In genomic region chr1:41743361-41743760, GRCh38 we compare ENCODE assay signal across 14 cellular contexts.
DNase-seq lines count a peak whose midpoint lies in the region; ATAC-seq, FAIRE-seq and TF ChIP-seq lines count a peak whose summit lies in the region.
"Had no signal": no experiment of that assay in that cellular context is flagged by ENCODE, and none has a peak within 500 bp of the region (broad histone marks: within the 10 kb centered on the region; RNA-seq: fewer than 3 reads in every experiment).

No MANE protein-coding gene starts in this region.

- peaks cover 87% of the 10 kb centered on the region for H3K4me1 Mint-ChIP-seq in activated naive CD4-positive, alpha-beta T cell treated with anti-CD3 and anti-CD28 coated beads, Interleukin-2, amount 50 U/mL, for 24 hours

- peak; percentile 14 for ATAC-seq in stimulated activated naive CD8-positive, alpha-beta T cell treated with anti-CD3 and anti-CD28 coated beads, Interleukin-15, Interleukin-2, amounts not matched to agents 100 U/mL and 50 U/mL, for 24 hours
- ATAC-seq in left lung: no peak
- ATAC-seq: natural killer cell treated with Interleukin-12 subunit alpha and Interleukin-12 subunit beta and Interleukin-15 and Interleukin-18, amount 100 ng/mL, for 72 hours; upper lobe of right lung had no signal

- peak overlapping the region; percentile 97 for H3K9ac ChIP-seq in OCI-LY3 (ENCODE audit: low read length)

- H3K4me1 ChIP-seq in OCI-LY3 (ENCODE audit: low read length): peaks cover 98% of the 10 kb centered on the region
- peaks cover 23 to 44% of the 10 kb centered on the region in 2 donors for H3K4me1 ChIP-seq in left lung

- H3K36me3 ChIP-seq in OCI-LY3 (replicated peaks; ENCODE audit: low read depth, low read length): no peaks in the 10 kb centered on the region
- H3K36me3 ChIP-seq in bronchial epithelial cell (ENCODE audit: control insufficient read depth, insufficient read depth, low read length): no peaks in the 10 kb centered on the region
- H3K36me3 ChIP-seq in left lung: no peaks in the 10 kb centered on the region
- H3K36me3 ChIP-seq: upper lobe of right lung had no signal

- peak; percentile 90 for FAIRE-seq in bronchial epithelial cell (lab: Jason Lieb, UNC)
- FAIRE-seq: frontal cortex had no signal

- peak overlapping the region; percentile 86 for H3K27ac Mint-ChIP-seq in activated naive CD4-positive, alpha-beta T cell treated with anti-CD3 and anti-CD28 coated beads, Interleukin-2, amount 50 U/mL, for 24 hours

- H3K4me3 ChIP-seq in OCI-LY3 (ENCODE audit: low read length): no peak overlapping the region
- no peak overlapping the region for H3K4me3 ChIP-seq in bronchial epithelial cell (ENCODE audit: low read depth, low read length)
- no peak overlapping the region for H3K4me3 ChIP-seq in left lung
- H3K4me3 ChIP-seq: lung, upper lobe of right lung had no signal

- no peaks in the 10 kb centered on the region for H3K9me3 Mint-ChIP-seq in activated naive CD4-positive, alpha-beta T cell treated with anti-CD3 and anti-CD28 coated beads, Interleukin-2, amount 50 U/mL, for 24 hours
- H3K9me3 Mint-ChIP-seq: natural killer cell treated with Interleukin-12 subunit alpha and Interleukin-12 subunit beta and Interleukin-15 and Interleukin-18, amount 100 ng/mL, for 72 hours had no signal

- H3K36me3 Mint-ChIP-seq in activated naive CD4-positive, alpha-beta T cell treated with anti-CD3 and anti-CD28 coated beads, Interleukin-2, amount 50 U/mL, for 24 hours: no peaks in the 10 kb centered on the region
- H3K36me3 Mint-ChIP-seq: natural killer cell treated with Interleukin-12 subunit alpha and Interleukin-12 subunit beta and Interleukin-15 and Interleukin-18, amount 100 ng/mL, for 72 hours had no signal

- H3K27ac ChIP-seq in OCI-LY3 (ENCODE audit: low read length) (peak overlapping the region; percentile 100), left lung (no peak overlapping the region)
- H3K27ac ChIP-seq: upper lobe of right lung had no signal

- DNase-seq in activated naive CD4-positive, alpha-beta T cell (lab: John Stamatoyannopoulos, UW): no peak
- DNase-seq in bronchial epithelial cell (ENCODE audit: low read depth) (peak; percentile 18), posterior cingulate gyrus (no peak), left lung (no peak), NCI-H1105 treated with DMSO at 0.1 percent for 48 hours (lab: John Stamatoyannopoulos, UW) (no peak)
- peak; percentile 43 for DNase-seq in stimulated activated naive CD8-positive, alpha-beta T cell treated with anti-CD3 and anti-CD28 coated beads, Interleukin-15, Interleukin-2, amounts not matched to agents 100 U/mL and 50 U/mL, for 24 hours
- DNase-seq: NCI-H1105, NCI-H2227 treated with DMSO at 0.1 percent for 48 hours had no signal

- TF ChIP-seq CTCF in OCI-LY3 (IDR thresholded peaks at IDR 0.05; ENCODE audit: low read depth, low read length) (no peak), bronchial epithelial cell (IDR thresholded peaks at IDR 0.05; ENCODE audit: insufficient read depth, low read length, severe bottlenecking) (no peak), left lung (IDR thresholded peaks at IDR 0.05) (no peak)

- H3K27me3 Mint-ChIP-seq in activated naive CD4-positive, alpha-beta T cell treated with anti-CD3 and anti-CD28 coated beads, Interleukin-2, amount 50 U/mL, for 24 hours: no peaks in the 10 kb centered on the region
- H3K27me3 Mint-ChIP-seq: natural killer cell treated with Interleukin-12 subunit alpha and Interleukin-12 subunit beta and Interleukin-15 and Interleukin-18, amount 100 ng/mL, for 72 hours had no signal

- H3K9me3 ChIP-seq in OCI-LY3 (ENCODE audit: insufficient read depth, low read length) (no peaks in the 10 kb centered on the region), left lung (no peaks in the 10 kb centered on the region)
- H3K9me3 ChIP-seq: upper lobe of right lung had no signal

- H3K4me2 ChIP-seq in OCI-LY3 (ENCODE audit: low read length): peak overlapping the region; percentile 83

- peak overlapping the region; percentile 58 for H3K4me3 Mint-ChIP-seq in activated naive CD4-positive, alpha-beta T cell treated with anti-CD3 and anti-CD28 coated beads, Interleukin-2, amount 50 U/mL, for 24 hours
- H3K4me3 Mint-ChIP-seq: natural killer cell treated with Interleukin-12 subunit alpha and Interleukin-12 subunit beta and Interleukin-15 and Interleukin-18, amount 100 ng/mL, for 72 hours had no signal

- no peak overlapping the region for H2AFZ ChIP-seq in OCI-LY3 (ENCODE audit: low read depth, low read length)

- intact Hi-C loops in posterior cingulate gyrus (cut with DNase I) (no loop called here), left lung (cut with DNase I) (no loop called here)

- no peaks in the 10 kb centered on the region for H3K27me3 ChIP-seq in OCI-LY3 (ENCODE audit: low read depth, low read length)
- no peaks in the 10 kb centered on the region for H3K27me3 ChIP-seq in bronchial epithelial cell (ENCODE audit: control insufficient read depth, insufficient read depth, low read length)
- no peaks in the 10 kb centered on the region for H3K27me3 ChIP-seq in left lung
- H3K27me3 ChIP-seq: upper lobe of right lung had no signal

- no peaks in the 10 kb centered on the region for H4K20me1 ChIP-seq in OCI-LY3 (ENCODE audit: insufficient read depth, low read length)

- peaks cover 51% of the 10 kb centered on the region for H3K79me2 ChIP-seq in OCI-LY3 (ENCODE audit: low read length)

Comparison
In these comparisons a context has a peak if more than half of its experiments do, and no peak if none do; other contexts are left out.
1. DNase-seq: peak in bronchial epithelial cell (single experiment) and stimulated activated naive CD8-positive, alpha-beta T cell treated with anti-CD3 and anti-CD28 coated beads, Interleukin-15, Interleukin-2, amounts not matched to agents 100 U/mL and 50 U/mL, for 24 hours (single experiment); none in activated naive CD4-positive, alpha-beta T cell (0 of 4), posterior cingulate gyrus (0 of 10), left lung (0 of 2) and NCI-H1105 treated with DMSO at 0.1 percent for 48 hours (single experiment).